10 cellular contexts compared by ENCODE assay signal in the genomic region with DNA sequence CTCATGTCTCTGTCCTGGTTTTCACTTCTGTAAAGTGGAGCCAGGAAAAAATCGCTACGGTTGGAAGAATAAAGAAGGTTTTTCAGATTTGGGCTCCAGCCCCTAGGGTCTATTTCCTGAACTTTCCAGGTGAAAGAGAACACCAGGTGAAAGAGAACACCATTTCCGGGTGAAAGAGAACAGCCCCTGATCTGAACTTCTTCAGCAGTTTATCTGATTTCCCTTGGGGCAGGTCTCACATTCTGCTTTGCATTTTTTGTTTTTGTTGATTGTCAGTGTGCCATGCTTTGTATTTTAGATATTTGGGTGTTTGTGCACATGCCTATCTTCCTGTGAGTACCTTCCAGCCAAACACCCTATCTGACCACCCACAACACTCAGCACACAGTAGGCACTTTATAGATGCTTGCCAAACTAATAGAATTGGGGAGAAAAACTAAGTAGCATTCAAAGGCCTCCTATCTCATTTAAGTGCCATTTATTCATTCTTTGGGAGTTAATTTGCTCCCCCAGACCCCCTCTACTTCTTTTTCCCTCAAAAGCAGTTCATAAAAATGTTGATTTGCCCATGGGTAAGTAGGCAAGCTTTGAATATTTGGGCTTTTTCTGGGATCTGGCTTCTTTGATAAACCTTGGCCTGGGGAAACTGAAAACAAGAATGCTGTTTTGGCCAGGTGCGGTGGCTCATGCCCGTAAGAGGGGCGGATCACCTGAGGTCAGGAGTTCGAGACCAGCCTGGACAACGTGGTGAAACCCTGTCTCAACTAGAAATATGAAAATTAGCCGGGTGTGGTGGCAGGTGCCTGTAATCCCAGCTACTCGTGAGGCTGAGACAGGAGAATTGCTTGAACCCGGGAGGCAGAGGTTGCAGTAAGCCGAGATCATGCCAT. TPM values are rescaled to one million over a fixed set of nuclear protein-coding genes. Genes with fewer than 3 reads are reported as not detected.
DNase-seq lines count a peak whose midpoint lies in the region; ATAC-seq and TF ChIP-seq lines count a peak whose summit lies in the region.
"Had no signal": no experiment of that assay in that cellular context is flagged by ENCODE, and none has a peak within 500 bp of the region (broad histone marks: within the 10 kb centered on the region; RNA-seq: fewer than 3 reads in every experiment).

No MANE protein-coding gene starts in this region.

- H3K9me3 Mint-ChIP-seq in IgD-negative memory B cell = peaks cover 0 to 2% (median 0%) of the 10 kb centered on the region in 3 donors
- H3K9me3 Mint-ChIP-seq in neural crest cell = no peaks in the 10 kb centered on the region
- H3K9me3 Mint-ChIP-seq: CD4-positive, alpha-beta memory T cell had no signal

- peak overlapping the region in 3 of 4 donors; percentile 78 to 91 (median 84) for H3K4me3 Mint-ChIP-seq in IgD-negative memory B cell
- peak overlapping the region; percentile 89 for H3K4me3 Mint-ChIP-seq in neural crest cell

- peaks cover 10 to 18% (median 18%) of the 10 kb centered on the region in 3 donors for H3K4me1 Mint-ChIP-seq in IgD-negative memory B cell
- peaks cover 26% of the 10 kb centered on the region for H3K4me1 Mint-ChIP-seq in neural crest cell

- no peaks in the 10 kb centered on the region for H3K36me3 ChIP-seq in colonic mucosa

- no peak for DNase-seq in AG04449 (ENCODE audit: low read depth, low spot score)
- no peak for DNase-seq in colonic mucosa
- DNase-seq in neural crest cell (ENCODE audit: low read depth, low spot score) = no peak
- DNase-seq in cerebellar cortex (ENCODE audit: low spot score) = no peak
- no peak for DNase-seq in H4 (ENCODE audit: low spot score)
- DNase-seq: CD4-positive, alpha-beta memory T cell; stimulated activated naive CD8-positive, alpha-beta T cell treated with anti-CD3 and anti-CD28 coated beads, Interleukin-15, Interleukin-2, amounts not matched to agents 100 U/mL and 50 U/mL, for 24 hours had no signal

- CTCF ChIA-PET in AG04449 (lab: Yijun Ruan, JAX) = interaction anchor here (0.9 to 2.1 kb wide), 10 partner anchors 10 to 252 kb away, joined by 3 to 17 read pairs (median 4); no protein-coding TSS in a partner anchor

- peak overlapping the region; percentile 92 for H3K4me3 ChIP-seq in AG04449 (ENCODE audit: low read depth, low read length)
- no peak overlapping the region for H3K4me3 ChIP-seq in colonic mucosa

- intact Hi-C loops in colonic mucosa (cut with DNase I) = no loop called here

- TF ChIP-seq CTCF in AG04449 (IDR thresholded peaks at IDR 0.05; ENCODE audit: insufficient read depth, low read length, missing control alignments) (no peak), colonic mucosa (IDR thresholded peaks at IDR 0.05) (no peak), neural crest cell (conservative IDR thresholded peaks at IDR 0.05) (no peak)

- peaks cover 2% of the 10 kb centered on the region for H3K36me3 Mint-ChIP-seq in IgD-negative memory B cell
- no peaks in the 10 kb centered on the region for H3K36me3 Mint-ChIP-seq in neural crest cell (ENCODE audit: low read depth)

- ATAC-seq in GM21526 (IDR thresholded peaks at IDR 0.05; ENCODE audit: low FRiP score, unreplicated experiment) = no peak
- ATAC-seq in GM21367 (IDR thresholded peaks at IDR 0.05; ENCODE audit: unreplicated experiment) = no peak
- ATAC-seq: stimulated activated naive CD8-positive, alpha-beta T cell treated with anti-CD3 and anti-CD28 coated beads, Interleukin-15, Interleukin-2, amounts not matched to agents 100 U/mL and 50 U/mL, for 24 hours had no signal

- H3K27me3 Mint-ChIP-seq in IgD-negative memory B cell (peaks cover 32% of the 10 kb centered on the region), neural crest cell (ENCODE audit: low read depth) (peaks cover 88% of the 10 kb centered on the region)

- H3K27ac Mint-ChIP-seq in IgD-negative memory B cell = peak overlapping the region in 1 of 3 donors; percentile 25
- H3K27ac Mint-ChIP-seq in neural crest cell (ENCODE audit: unreplicated experiment) = no peak overlapping the region
- H3K27ac Mint-ChIP-seq: CD4-positive, alpha-beta memory T cell had no signal

- peaks cover 5% of the 10 kb centered on the region for H3K4me1 ChIP-seq in colonic mucosa

- no peak overlapping the region for H3K9ac ChIP-seq in colonic mucosa (ENCODE audit: low read depth in 2 of 2, low read length in 2 of 2)

- no peaks in the 10 kb centered on the region for H3K9me3 ChIP-seq in colonic mucosa

- peaks cover 17% of the 10 kb centered on the region for H3K27me3 ChIP-seq in colonic mucosa

- H3K27ac ChIP-seq in colonic mucosa = peak overlapping the region; percentile 49

- POLR2A ChIA-PET in AG04449 (lab: Yijun Ruan, JAX) = interaction anchor here (1.2 to 1.7 kb wide), 5 partner anchors 9 to 172 kb away, joined by 3 to 8 read pairs (median 4); no protein-coding TSS in a partner anchor

RNA-seq across cellular contexts. Expression of a gene that starts 2.2 kb away (rescaled TPM):
- polyA plus RNA-seq in IgD-negative memory B cell = 1.3 TPM
- total RNA-seq in colonic mucosa (10 to 100 TPM; 17.9 to 24.1 TPM), neural crest cell (44.1 and 47.3 TPM in 2 replicates)
- 13.1 and 16.1 TPM in 2 replicates for total RNA-seq in H4 (2014; rRNA removed; shearing (Covaris generic))

RNA-seq across cellular contexts. Expression of a gene that starts 34.2 kb away (rescaled TPM):
- polyA plus RNA-seq in IgD-negative memory B cell = 53.4 TPM
- 100 to 1,000 TPM; 186 to 376 TPM for total RNA-seq in colonic mucosa
- 0.41 and 1.5 TPM in 2 replicates for total RNA-seq in neural crest cell
- total RNA-seq in H4 (2014; rRNA removed; shearing (Covaris generic)) = 402 and 518 TPM in 2 replicates

Comparison
In these comparisons a context has a peak if more than half of its experiments do, and no peak if none do; other contexts are left out.
1. RNA of a gene that starts 34.2 kb away (total RNA-seq): 402 to 518 TPM in H4 and 186 to 376 TPM in colonic mucosa; 0.41 to 1.5 TPM in neural crest cell; every median in the first group is over 10 times any median in the second.